1 cellular context compared by ENCODE assay signal in the genomic region with DNA sequence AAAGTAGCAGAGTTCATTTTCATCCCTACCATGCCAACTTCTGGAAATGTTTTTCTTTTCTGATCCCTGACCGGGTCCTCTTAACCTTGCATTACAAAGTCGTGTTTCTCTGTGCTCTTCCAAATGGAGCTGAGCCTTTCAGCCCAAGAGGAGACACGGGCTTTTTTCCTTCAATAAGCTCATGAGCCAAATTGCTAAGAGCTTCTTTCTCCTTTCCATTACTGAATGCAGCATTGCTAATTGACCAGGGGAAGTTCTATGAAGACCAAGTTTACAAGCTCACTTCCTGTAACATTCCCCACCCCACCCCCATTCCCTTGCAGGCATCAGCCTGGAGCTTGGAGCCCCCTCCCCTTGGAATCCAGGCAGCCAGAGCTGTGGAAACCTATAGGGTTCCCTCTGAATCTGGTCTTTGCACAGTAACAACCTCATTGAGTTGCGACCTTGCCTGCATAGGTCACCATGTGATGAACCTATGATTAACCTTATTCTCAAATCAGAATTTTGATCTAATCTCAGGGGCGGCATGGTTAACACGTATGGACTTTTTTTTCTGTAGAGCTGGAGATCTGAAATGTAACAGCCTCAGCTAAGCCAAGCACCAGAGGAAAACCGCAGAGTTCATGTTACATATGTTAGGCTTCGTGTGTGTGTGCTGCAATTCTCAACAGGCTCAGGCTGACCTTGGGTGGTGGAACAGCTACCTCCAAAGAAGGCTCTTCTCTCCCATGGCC.
TF ChIP-seq lines count a peak whose summit lies in the region.

No MANE protein-coding gene starts in this region.

TF ChIP-seq in GM23338, 12 proteins besides CTCF, POLR2A, EP300 and RAD21 (continued from another document):
- TF ChIP-seq, protein P1, sequence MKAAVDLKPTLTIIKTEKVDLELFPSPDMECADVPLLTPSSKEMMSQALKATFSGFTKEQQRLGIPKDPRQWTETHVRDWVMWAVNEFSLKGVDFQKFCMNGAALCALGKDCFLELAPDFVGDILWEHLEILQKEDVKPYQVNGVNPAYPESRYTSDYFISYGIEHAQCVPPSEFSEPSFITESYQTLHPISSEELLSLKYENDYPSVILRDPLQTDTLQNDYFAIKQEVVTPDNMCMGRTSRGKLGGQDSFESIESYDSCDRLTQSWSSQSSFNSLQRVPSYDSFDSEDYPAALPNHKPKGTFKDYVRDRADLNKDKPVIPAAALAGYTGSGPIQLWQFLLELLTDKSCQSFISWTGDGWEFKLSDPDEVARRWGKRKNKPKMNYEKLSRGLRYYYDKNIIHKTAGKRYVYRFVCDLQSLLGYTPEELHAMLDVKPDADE (IDR thresholded peaks at IDR 0.05) = no peak
- TF ChIP-seq CREB1 (CRISPR knock-in tag; IDR thresholded peaks at IDR 0.05; ENCODE audit: low read depth) = 0 out of 2 replicates have a peak, but pooled peaks have one; percentile 25
- TF ChIP-seq ZNF462 (CRISPR knock-in tag; IDR thresholded peaks at IDR 0.05) = peak; percentile 92
TF ChIP-seq in GM23338: peak in this region for 2.
